In the genomic region with DNA sequence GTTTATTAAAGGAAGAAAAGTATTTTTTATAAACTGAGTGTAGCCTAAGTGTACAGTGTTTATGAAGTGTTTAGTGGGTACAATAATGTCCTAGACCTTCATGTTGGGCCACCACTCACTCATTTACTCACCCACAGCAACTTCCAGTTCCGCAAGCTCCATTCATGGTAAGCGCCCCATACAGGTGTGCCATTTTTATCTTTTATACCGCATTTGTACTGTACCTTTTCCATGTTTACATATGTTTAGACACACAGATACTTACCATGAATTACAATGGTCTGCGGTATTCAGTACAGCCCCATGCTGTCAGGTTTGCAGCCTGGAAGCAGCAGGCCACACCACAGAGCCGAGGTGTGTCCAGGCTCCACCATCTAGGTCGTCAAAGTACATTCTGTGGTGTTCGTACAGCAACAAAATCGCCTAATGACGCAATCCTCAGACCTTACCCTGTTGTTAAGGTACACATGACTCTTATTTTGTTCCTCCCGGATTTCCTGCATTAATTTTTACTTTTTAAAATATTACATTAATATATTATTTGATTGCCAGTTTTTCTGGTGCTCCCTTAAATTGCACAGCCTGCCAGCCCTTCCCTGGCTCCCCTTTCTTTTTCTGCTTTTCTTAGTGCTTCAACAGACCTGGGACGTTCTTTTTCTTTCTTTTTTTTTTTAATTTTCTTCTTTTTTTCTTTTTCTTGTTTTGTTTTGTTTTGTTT, we compare ENCODE assay signal across 6 cellular contexts. TPM values are rescaled to one million over a fixed set of nuclear protein-coding genes. Genes with fewer than 3 reads are reported as not detected.
DNase-seq lines count a peak whose midpoint lies in the region; TF ChIP-seq lines count a peak whose summit lies in the region.

No MANE protein-coding gene starts in this region.

- peak overlapping the region; percentile 96 for H3K27ac Mint-ChIP-seq in activated T-helper 1 cell treated with anti-CD3 and anti-CD28 coated beads, Interleukin-12 subunit alpha, Interleukin-12 subunit beta, Interleukin-2, Interleukin-4 antibody, amounts not matched to agents 30 ng/mL and 10 ng/mL and 1 ng/mL, durations not matched to agents 14 hours and 24 hours and 36 hours

- peak overlapping the region; percentile 79 to 84 for H3K27ac ChIP-seq in liver (ENCODE audit: low read depth in 1 of 2, low read length in 2 of 2)

- H3K27me3 Mint-ChIP-seq in activated T-helper 1 cell treated with anti-CD3 and anti-CD28 coated beads, Interleukin-12 subunit alpha, Interleukin-12 subunit beta, Interleukin-2, Interleukin-4 antibody, amounts not matched to agents 30 ng/mL and 10 ng/mL and 1 ng/mL, durations not matched to agents 14 hours and 24 hours and 36 hours (ENCODE audit: insufficient read depth): no peaks in the 10 kb centered on the region

- H3K9me3 Mint-ChIP-seq in activated T-helper 1 cell treated with anti-CD3 and anti-CD28 coated beads, Interleukin-12 subunit alpha, Interleukin-12 subunit beta, Interleukin-2, Interleukin-4 antibody, amounts not matched to agents 30 ng/mL and 10 ng/mL and 1 ng/mL, durations not matched to agents 14 hours and 24 hours and 36 hours: no peaks in the 10 kb centered on the region

- TF ChIP-seq RAD21 in liver (IDR thresholded peaks at IDR 0.05): no peak

- H3K9ac ChIP-seq in liver (ENCODE audit: low read depth in 1 of 2, low read length in 2 of 2): peak overlapping the region; percentile 31 to 85

- H3K36me3 ChIP-seq in liver (ENCODE audit: control insufficient read depth in 4 of 4, insufficient read depth in 3 of 4, low read depth in 1 of 4, low read length in 3 of 4): peaks cover 6 to 13% (median 6%) of the 10 kb centered on the region in 4 donors

- intact Hi-C loops in activated T-helper 1 cell treated with anti-CD3 and anti-CD28 coated beads, Interleukin-12 subunit alpha, Interleukin-12 subunit beta, Interleukin-2, Interleukin-4 antibody, amounts not matched to agents 30 ng/mL and 10 ng/mL and 1 ng/mL, durations not matched to agents 14 hours and 24 hours and 36 hours (cut with micrococcal nuclease): loop anchor here (5.0 to 10.0 kb wide), 3 partner anchors 475 to 1548 kb away; a partner anchor contains a TSS

- H3K36me3 Mint-ChIP-seq in activated T-helper 1 cell treated with anti-CD3 and anti-CD28 coated beads, Interleukin-12 subunit alpha, Interleukin-12 subunit beta, Interleukin-2, Interleukin-4 antibody, amounts not matched to agents 30 ng/mL and 10 ng/mL and 1 ng/mL, durations not matched to agents 14 hours and 24 hours and 36 hours (ENCODE audit: low read depth): peaks cover 23% of the 10 kb centered on the region

- no peak for TF ChIP-seq CTCF in liver (IDR thresholded peaks at IDR 0.05; ENCODE audit: low read depth, low read length, missing input control)

- WGBS in liver: 44% methylated on average over 11 of the region's 11 CpGs

- H3K27me3 ChIP-seq in liver (ENCODE audit: control insufficient read depth in 4 of 4, insufficient read depth in 4 of 4, low read length in 3 of 4): no peaks in the 10 kb centered on the region

- DNase-seq in activated CD8-positive, alpha-beta memory T cell treated with anti-CD3 and anti-CD28 coated beads for 24 hours: peak; percentile 59
- no peak for DNase-seq in activated CD8-positive, alpha-beta memory T cell treated with anti-CD3 and anti-CD28 coated beads, Interleukin-2, amount 50 U/mL, for 48 hours
- no peak for DNase-seq in activated T-helper 1 cell treated with anti-CD3 and anti-CD28 coated beads, Interleukin-12 subunit alpha, Interleukin-12 subunit beta, Interleukin-2, Interleukin-4 antibody, amounts not matched to agents 30 ng/mL and 10 ng/mL and 1 ng/mL, durations not matched to agents 14 hours and 24 hours and 36 hours (ENCODE audit: low spot score)
- DNase-seq in middle frontal gyrus (ENCODE audit: extremely low spot score, low spot score) (no peak), NCI-H1694 treated with DMSO at 0.1 percent for 48 hours (lab: John Stamatoyannopoulos, UW) (no peak)

- H3K4me3 Mint-ChIP-seq in activated T-helper 1 cell treated with anti-CD3 and anti-CD28 coated beads, Interleukin-12 subunit alpha, Interleukin-12 subunit beta, Interleukin-2, Interleukin-4 antibody, amounts not matched to agents 30 ng/mL and 10 ng/mL and 1 ng/mL, durations not matched to agents 14 hours and 24 hours and 36 hours: peak overlapping the region; percentile 94

- no peaks in the 10 kb centered on the region for H3K9me3 ChIP-seq in liver (ENCODE audit: control insufficient read depth in 4 of 4, low read length in 3 of 4)

- H3K4me1 ChIP-seq in liver (ENCODE audit: control insufficient read depth in 4 of 4, insufficient read depth in 4 of 4, low read length in 3 of 4): peaks cover 8 to 15% (median 12%) of the 10 kb centered on the region in 4 donors

- H3K4me3 ChIP-seq in liver (ENCODE audit: low read depth in 1 of 3, low read length in 3 of 3): peak overlapping the region; percentile 65 to 71 (median 68)

- H3K4me1 Mint-ChIP-seq in activated T-helper 1 cell treated with anti-CD3 and anti-CD28 coated beads, Interleukin-12 subunit alpha, Interleukin-12 subunit beta, Interleukin-2, Interleukin-4 antibody, amounts not matched to agents 30 ng/mL and 10 ng/mL and 1 ng/mL, durations not matched to agents 14 hours and 24 hours and 36 hours (ENCODE audit: low read depth): peaks cover 24% of the 10 kb centered on the region

TF ChIP-seq in liver, 16 proteins besides CTCF, POLR2A, EP300 and RAD21:
- TF ChIP-seq SP1 (IDR thresholded peaks at IDR 0.05) (no peak), HNF4A (conservative IDR thresholded peaks at IDR 0.05) (peak in 1 of 2 donors; percentile 24)
- TF ChIP-seq, protein P1, sequence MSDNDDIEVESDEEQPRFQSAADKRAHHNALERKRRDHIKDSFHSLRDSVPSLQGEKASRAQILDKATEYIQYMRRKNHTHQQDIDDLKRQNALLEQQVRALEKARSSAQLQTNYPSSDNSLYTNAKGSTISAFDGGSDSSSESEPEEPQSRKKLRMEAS (IDR thresholded peaks at IDR 0.05): no peak
- TF ChIP-seq, protein P2, sequence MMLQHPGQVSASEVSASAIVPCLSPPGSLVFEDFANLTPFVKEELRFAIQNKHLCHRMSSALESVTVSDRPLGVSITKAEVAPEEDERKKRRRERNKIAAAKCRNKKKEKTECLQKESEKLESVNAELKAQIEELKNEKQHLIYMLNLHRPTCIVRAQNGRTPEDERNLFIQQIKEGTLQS (IDR thresholded peaks at IDR 0.05): peak; percentile 56

RNA-seq across cellular contexts. Expression of a gene that starts 0.9 kb away (rescaled TPM):
- total RNA-seq in activated T-helper 1 cell treated with anti-CD3 and anti-CD28 coated beads, Interleukin-12 subunit alpha, Interleukin-12 subunit beta, Interleukin-2, Interleukin-4 antibody, amounts not matched to agents 30 ng/mL and 10 ng/mL and 1 ng/mL, durations not matched to agents 14 hours and 24 hours and 36 hours: 240 and 245 TPM in 2 replicates
- total RNA-seq in liver: 10 to 100 TPM; 68.0 to 70.0 TPM
- polyA plus RNA-seq in liver: 100 to 1,000 TPM in 1 of 2 donors, 10 to 100 TPM in 1; 90.2 to 147 TPM

RNA-seq across cellular contexts. Expression of a gene that starts 26.6 kb away (rescaled TPM):
- total RNA-seq in activated T-helper 1 cell treated with anti-CD3 and anti-CD28 coated beads, Interleukin-12 subunit alpha, Interleukin-12 subunit beta, Interleukin-2, Interleukin-4 antibody, amounts not matched to agents 30 ng/mL and 10 ng/mL and 1 ng/mL, durations not matched to agents 14 hours and 24 hours and 36 hours: 0.99 and 1.3 TPM in 2 replicates
- total RNA-seq in liver: 1 to 10 TPM in 1 of 2 donors, under 1 TPM in 1; 0.47 to 4.1 TPM
- polyA plus RNA-seq in liver: not detected

RNA-seq across cellular contexts. Expression of a gene that starts 29.1 kb away (rescaled TPM):
- 0.10 and 0.12 TPM in 2 replicates for total RNA-seq in activated T-helper 1 cell treated with anti-CD3 and anti-CD28 coated beads, Interleukin-12 subunit alpha, Interleukin-12 subunit beta, Interleukin-2, Interleukin-4 antibody, amounts not matched to agents 30 ng/mL and 10 ng/mL and 1 ng/mL, durations not matched to agents 14 hours and 24 hours and 36 hours
- not detected for total RNA-seq in liver
- not detected for polyA plus RNA-seq in liver

RNA-seq across cellular contexts. Expression of a gene that starts 35.3 kb away (rescaled TPM):
- 31.3 and 33.5 TPM in 2 replicates for total RNA-seq in activated T-helper 1 cell treated with anti-CD3 and anti-CD28 coated beads, Interleukin-12 subunit alpha, Interleukin-12 subunit beta, Interleukin-2, Interleukin-4 antibody, amounts not matched to agents 30 ng/mL and 10 ng/mL and 1 ng/mL, durations not matched to agents 14 hours and 24 hours and 36 hours
- total RNA-seq in liver: 10 to 100 TPM; 15.9 to 48.4 TPM
- 1 to 10 TPM; 8.4 to 9.8 TPM for polyA plus RNA-seq in liver

RNA-seq across cellular contexts. Expression of a gene that starts 39.2 kb away (rescaled TPM):
- 0.78 and 0.86 TPM in 2 replicates for total RNA-seq in activated T-helper 1 cell treated with anti-CD3 and anti-CD28 coated beads, Interleukin-12 subunit alpha, Interleukin-12 subunit beta, Interleukin-2, Interleukin-4 antibody, amounts not matched to agents 30 ng/mL and 10 ng/mL and 1 ng/mL, durations not matched to agents 14 hours and 24 hours and 36 hours
- 1 to 10 TPM in 1 of 2 donors, under 1 TPM in 1; 0.42 to 3.2 TPM for total RNA-seq in liver
- under 1 TPM in 1 of 2 donors, not detected in 1; 0.03 TPM for polyA plus RNA-seq in liver
